1 cellular context compared by ENCODE assay signal in genomic region chr2:241316825-241317224, GRCh38.
TF ChIP-seq lines count a peak whose summit lies in the region.

No MANE protein-coding gene starts in this region.

TF ChIP-seq in GM12878, 131 proteins besides CTCF, POLR2A, EP300 and RAD21:
- TF ChIP-seq SIX5 (IDR thresholded peaks at IDR 0.05; ENCODE audit: low read depth, low read length, severe bottlenecking) (no peak), CBFB (IDR thresholded peaks at IDR 0.05; ENCODE audit: low read depth) (0 out of 2 replicates have a peak, but pooled peaks have one; percentile 11)
